ENCODE assay signal across 8 cellular contexts in genomic region chr17:39239640-39240314, GRCh38. TPM values are rescaled to one million over a fixed set of nuclear protein-coding genes. Genes with fewer than 3 reads are reported as not detected.
DNase-seq lines count a peak whose midpoint lies in the region; TF ChIP-seq lines count a peak whose summit lies in the region.

No MANE protein-coding gene starts in this region.

- CTCF ChIA-PET in activated CD4-positive, alpha-beta T cell treated with anti-CD3 and anti-CD28 coated beads, Interleukin-2, amount 10 ng/mL, durations not matched to agents 7 days and 5 days (lab: Charles Lee): interaction anchor here (0.6 to 2.1 kb wide), 8 partner anchors 9 to 75 kb away, joined by 3 to 12 read pairs (median 3); partner anchors contain the start of gene ARL5C

- TF ChIP-seq EP300 in stomach (IDR thresholded peaks at IDR 0.05): no peak

- H3K27ac ChIP-seq in coronary artery (no peak overlapping the region), stomach (no peak overlapping the region)

- TF ChIP-seq CTCF in GM12864 (IDR thresholded peaks at IDR 0.05; ENCODE audit: low read depth, low read length, missing control alignments): peak; percentile 87
- no peak for TF ChIP-seq CTCF in coronary artery (IDR thresholded peaks at IDR 0.05)
- TF ChIP-seq CTCF in stomach (IDR thresholded peaks at IDR 0.05): peak in 5 of 7 experiments; percentile 40 to 55 (median 44)

- peaks cover 34% of the 10 kb centered on the region for H3K4me1 Mint-ChIP-seq in activated CD4-positive, alpha-beta T cell treated with anti-CD3 and anti-CD28 coated beads, Interleukin-2, amount 10 ng/mL, durations not matched to agents 7 days and 5 days

- H3K4me1 ChIP-seq in stomach: peaks cover 5 to 21% (median 13%) of the 10 kb centered on the region in 4 donors

- no peaks in the 10 kb centered on the region for H3K36me3 ChIP-seq in stomach

- H3K9me3 ChIP-seq in stomach: no peaks in the 10 kb centered on the region

- TF ChIP-seq POLR2A in stomach (IDR thresholded peaks at IDR 0.05): no peak

- no peak overlapping the region for H3K4me3 Mint-ChIP-seq in activated CD4-positive, alpha-beta T cell treated with anti-CD3 and anti-CD28 coated beads, Interleukin-2, amount 10 ng/mL, durations not matched to agents 7 days and 5 days

- no peaks in the 10 kb centered on the region for H3K9me3 Mint-ChIP-seq in activated CD4-positive, alpha-beta T cell treated with anti-CD3 and anti-CD28 coated beads, Interleukin-2, amount 10 ng/mL, durations not matched to agents 7 days and 5 days

- intact Hi-C loops in stomach (cut with DNase I; ENCODE audit: low total_unique reads): loop anchor here (5.0 kb wide), 1 partner anchor 32 kb away; no protein-coding TSS in a partner anchor

- DNase-seq in GM12864 (ENCODE audit: low read depth): peak; percentile 19
- DNase-seq in NCI-H2081 treated with DMSO at 0.1 percent for 48 hours (lab: John Stamatoyannopoulos, UW): peak; percentile 50
- peak; percentile 68 for DNase-seq in activated CD4-positive, alpha-beta T cell treated with anti-CD3 and anti-CD28 coated beads, Interleukin-2, amount 10 ng/mL, durations not matched to agents 7 days and 5 days
- peak; percentile 62 for DNase-seq in coronary artery (ENCODE audit: low spot score)
- DNase-seq in mucosa of gallbladder (ENCODE audit: low spot score): peak; percentile 35
- DNase-seq in stomach: peak; percentile 78
- DNase-seq in cerebellar nuclear complex (lab: John Stamatoyannopoulos, UW): no peak
- DNase-seq in dedifferentiated amniotic fluid mesenchymal stem cell (ENCODE audit: extremely low spot score): no peak

- peak overlapping the region; percentile 59 for H3K27ac Mint-ChIP-seq in activated CD4-positive, alpha-beta T cell treated with anti-CD3 and anti-CD28 coated beads, Interleukin-2, amount 10 ng/mL, durations not matched to agents 7 days and 5 days

- H3K27me3 Mint-ChIP-seq in activated CD4-positive, alpha-beta T cell treated with anti-CD3 and anti-CD28 coated beads, Interleukin-2, amount 10 ng/mL, durations not matched to agents 7 days and 5 days: no peaks in the 10 kb centered on the region

- H3K36me3 Mint-ChIP-seq in activated CD4-positive, alpha-beta T cell treated with anti-CD3 and anti-CD28 coated beads, Interleukin-2, amount 10 ng/mL, durations not matched to agents 7 days and 5 days (ENCODE audit: low read depth): no peaks in the 10 kb centered on the region

- peaks cover 0 to 82% (median 5%) of the 10 kb centered on the region in 3 donors for H3K27me3 ChIP-seq in stomach

- WGBS in stomach, 5 donors: 23 to 34% (median 29%) methylated on average over 9 to 16 of the region's 16 CpGs

- H3K4me3 ChIP-seq in GM12864 (ENCODE audit: low read depth, low read length) (no peak overlapping the region), coronary artery (no peak overlapping the region), stomach (no peak overlapping the region)

- POLR2A ChIA-PET in activated CD4-positive, alpha-beta T cell treated with anti-CD3 and anti-CD28 coated beads, Interleukin-2, amount 10 ng/mL, durations not matched to agents 7 days and 5 days (lab: Charles Lee): no interaction called here

RNA-seq across cellular contexts. Expression of gene STAC2, which starts 14.0 kb away (rescaled TPM):
- not detected for total RNA-seq in activated CD4-positive, alpha-beta T cell treated with anti-CD3 and anti-CD28 coated beads, Interleukin-2, amount 10 ng/mL, durations not matched to agents 7 days and 5 days
- 1.3 TPM for total RNA-seq in mucosa of gallbladder
- total RNA-seq in stomach: under 1 TPM in 1 of 5 donors, not detected in 4; under 0.01 TPM
- under 1 TPM in 2 of 3 donors, not detected in 1; 0.15 to 0.20 TPM for polyA plus RNA-seq in stomach

RNA-seq across cellular contexts. Expression of gene RPL19, which starts 39.7 kb away (rescaled TPM):
- 1,000 to 10,000 TPM; 1,832 to 1,924 TPM for total RNA-seq in activated CD4-positive, alpha-beta T cell treated with anti-CD3 and anti-CD28 coated beads, Interleukin-2, amount 10 ng/mL, durations not matched to agents 7 days and 5 days
- 1,121 TPM for total RNA-seq in mucosa of gallbladder
- 1,000 to 10,000 TPM; 1,114 to 2,498 (median 1,672) TPM for total RNA-seq in stomach
- 1,000 to 10,000 TPM; 3,254 to 4,546 (median 3,773) TPM for polyA plus RNA-seq in stomach

RNA-seq across cellular contexts. Expression of gene CACNB1, which starts 42.3 kb away (rescaled TPM):
- total RNA-seq in activated CD4-positive, alpha-beta T cell treated with anti-CD3 and anti-CD28 coated beads, Interleukin-2, amount 10 ng/mL, durations not matched to agents 7 days and 5 days: 10 to 100 TPM; 14.8 to 18.3 TPM
- total RNA-seq in mucosa of gallbladder: 6.4 TPM
- 10 to 100 TPM in 2 of 5 donors, 1 to 10 TPM in 3; 4.2 to 57.2 (median 8.9) TPM for total RNA-seq in stomach
- 1 to 10 TPM; 2.4 to 2.7 (median 2.7) TPM for polyA plus RNA-seq in stomach

Comparison
In these comparisons a context has a peak if more than half of its experiments do, and no peak if none do; other contexts are left out.
1. DNase-seq: peak in GM12864 (single experiment), NCI-H2081 treated with DMSO at 0.1 percent for 48 hours (single experiment), activated CD4-positive, alpha-beta T cell treated with anti-CD3 and anti-CD28 coated beads, Interleukin-2, amount 10 ng/mL, durations not matched to agents 7 days and 5 days (single experiment), coronary artery (single experiment), mucosa of gallbladder (single experiment) and stomach (single experiment); none in cerebellar nuclear complex (0 of 2) and dedifferentiated amniotic fluid mesenchymal stem cell (single experiment).